Comparison of ENCODE assay signal across 1 cellular context in the genomic region with DNA sequence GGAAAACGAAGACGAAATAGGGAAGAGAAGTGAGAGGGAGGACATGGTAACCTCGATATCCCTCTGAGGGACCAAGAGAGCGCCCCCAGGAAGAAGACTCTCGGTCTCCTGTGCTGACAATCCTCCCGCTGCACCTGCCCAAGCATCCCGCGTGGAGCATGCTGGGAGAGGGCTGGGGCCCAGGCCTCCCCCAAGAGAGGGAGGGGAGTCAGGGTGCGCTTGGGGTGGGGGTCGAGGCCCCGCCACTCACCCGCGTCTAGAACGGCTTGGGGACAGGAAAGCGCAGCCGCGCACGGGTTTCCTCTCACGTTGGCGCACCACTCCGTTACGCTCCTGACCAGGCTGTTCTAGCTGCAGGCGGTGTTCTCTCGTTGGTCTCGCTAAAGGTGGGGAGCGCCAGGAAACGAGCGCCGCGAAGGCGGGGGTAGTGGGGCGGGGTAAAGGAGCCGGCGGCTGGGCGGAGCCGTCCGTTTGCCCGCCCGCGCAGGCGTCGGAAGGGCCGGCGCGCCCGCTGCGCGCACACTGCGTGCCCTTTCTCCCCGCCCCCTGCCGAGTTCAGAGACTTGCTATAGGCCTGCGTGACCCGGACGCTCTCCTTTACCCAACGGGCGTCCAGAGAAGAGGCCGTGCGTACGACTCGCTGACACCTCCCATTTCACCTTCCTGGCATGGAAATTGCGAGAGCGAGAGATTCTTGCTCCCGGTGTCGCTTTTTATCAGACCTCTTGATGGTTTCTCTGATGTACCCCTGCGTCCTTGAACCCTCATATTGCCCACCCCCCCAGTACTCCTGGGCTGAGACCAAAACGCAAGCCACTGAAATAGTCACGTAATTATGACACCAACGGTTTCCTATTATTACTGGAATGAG.
TF ChIP-seq lines count a peak whose summit lies in the region.

C1GALT1C1 (minus strand) TSS at position 388 of the 871 bp plus-strand sequence. CDS start 2,888 bp downstream, outside the sequence.

TF ChIP-seq in K562, 482 proteins besides CTCF, POLR2A, EP300 and RAD21 (continued from another document and continues in another):
- TF ChIP-seq AFF4 (CRISPR knock-in tag; IDR thresholded peaks at IDR 0.05) (no peak), MAFF (IDR thresholded peaks at IDR 0.05; ENCODE audit: low read length) (no peak), HBP1 (CRISPR knock-in tag; IDR thresholded peaks at IDR 0.05) (no peak), ZNF212 (CRISPR knock-in tag; IDR thresholded peaks at IDR 0.05) (no peak), MITF (IDR thresholded peaks at IDR 0.05) (no peak), STAG1 (CRISPR knock-in tag; IDR thresholded peaks at IDR 0.05; ENCODE audit: borderline replicate concordance) (no peak), RBM14 (IDR thresholded peaks at IDR 0.05; ENCODE audit: borderline replicate concordance, insufficient read depth, low read depth, low read length) (no peak), TCF3 (CRISPR knock-in tag; IDR thresholded peaks at IDR 0.05) (no peak), PRDM10 (IDR thresholded peaks at IDR 0.05; ENCODE audit: partially characterized antibody) (peak; percentile 70), MXI1 (IDR thresholded peaks at IDR 0.05; ENCODE audit: low read depth, low read length) (no peak), CAMTA2 (CRISPR knock-in tag; conservative IDR thresholded peaks at IDR 0.05) (no peak), TFAM (CRISPR knock-in tag; conservative IDR thresholded peaks at IDR 0.05) (no peak), ZFP91 (CRISPR knock-in tag; IDR thresholded peaks at IDR 0.05) (no peak), BRD4 (IDR thresholded peaks at IDR 0.05) (no peak), MEIS2 (IDR thresholded peaks at IDR 0.05; ENCODE audit: partially characterized antibody) (peak; percentile 78), IFI16 (CRISPR knock-in tag; IDR thresholded peaks at IDR 0.05) (no peak), ZBED1 (IDR thresholded peaks at IDR 0.05) (no peak), ZNF77 (CRISPR knock-in tag; IDR thresholded peaks at IDR 0.05) (no peak), SIRT6 (IDR thresholded peaks at IDR 0.05; ENCODE audit: low read depth, low read length) (no peak), PREB (CRISPR knock-in tag; IDR thresholded peaks at IDR 0.05) (no peak), TBP (optimal IDR thresholded peaks at IDR 0.05; ENCODE audit: low read depth, low read length) (peak; percentile 86), CBX1 (IDR thresholded peaks at IDR 0.05; ENCODE audit: low read depth) (no peak), ZBTB2 (IDR thresholded peaks at IDR 0.05) (peak; percentile 77), ZBTB1 (CRISPR knock-in tag; IDR thresholded peaks at IDR 0.05; ENCODE audit: borderline replicate concordance, low read depth) (no peak), NEUROD1 (IDR thresholded peaks at IDR 0.05; ENCODE audit: borderline replicate concordance, low read depth, low read length, partially characterized antibody) (no peak)
- TF ChIP-seq, protein P1, sequence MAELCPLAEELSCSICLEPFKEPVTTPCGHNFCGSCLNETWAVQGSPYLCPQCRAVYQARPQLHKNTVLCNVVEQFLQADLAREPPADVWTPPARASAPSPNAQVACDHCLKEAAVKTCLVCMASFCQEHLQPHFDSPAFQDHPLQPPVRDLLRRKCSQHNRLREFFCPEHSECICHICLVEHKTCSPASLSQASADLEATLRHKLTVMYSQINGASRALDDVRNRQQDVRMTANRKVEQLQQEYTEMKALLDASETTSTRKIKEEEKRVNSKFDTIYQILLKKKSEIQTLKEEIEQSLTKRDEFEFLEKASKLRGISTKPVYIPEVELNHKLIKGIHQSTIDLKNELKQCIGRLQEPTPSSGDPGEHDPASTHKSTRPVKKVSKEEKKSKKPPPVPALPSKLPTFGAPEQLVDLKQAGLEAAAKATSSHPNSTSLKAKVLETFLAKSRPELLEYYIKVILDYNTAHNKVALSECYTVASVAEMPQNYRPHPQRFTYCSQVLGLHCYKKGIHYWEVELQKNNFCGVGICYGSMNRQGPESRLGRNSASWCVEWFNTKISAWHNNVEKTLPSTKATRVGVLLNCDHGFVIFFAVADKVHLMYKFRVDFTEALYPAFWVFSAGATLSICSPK (IDR thresholded peaks at IDR 0.05; ENCODE audit: borderline replicate concordance) = no peak
- TF ChIP-seq, protein P2, sequence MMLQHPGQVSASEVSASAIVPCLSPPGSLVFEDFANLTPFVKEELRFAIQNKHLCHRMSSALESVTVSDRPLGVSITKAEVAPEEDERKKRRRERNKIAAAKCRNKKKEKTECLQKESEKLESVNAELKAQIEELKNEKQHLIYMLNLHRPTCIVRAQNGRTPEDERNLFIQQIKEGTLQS (IDR thresholded peaks at IDR 0.05) = no peak
- TF ChIP-seq, protein P2 (CRISPR knock-in tag; conservative IDR thresholded peaks at IDR 0.05) = no peak
- TF ChIP-seq, protein P3, sequence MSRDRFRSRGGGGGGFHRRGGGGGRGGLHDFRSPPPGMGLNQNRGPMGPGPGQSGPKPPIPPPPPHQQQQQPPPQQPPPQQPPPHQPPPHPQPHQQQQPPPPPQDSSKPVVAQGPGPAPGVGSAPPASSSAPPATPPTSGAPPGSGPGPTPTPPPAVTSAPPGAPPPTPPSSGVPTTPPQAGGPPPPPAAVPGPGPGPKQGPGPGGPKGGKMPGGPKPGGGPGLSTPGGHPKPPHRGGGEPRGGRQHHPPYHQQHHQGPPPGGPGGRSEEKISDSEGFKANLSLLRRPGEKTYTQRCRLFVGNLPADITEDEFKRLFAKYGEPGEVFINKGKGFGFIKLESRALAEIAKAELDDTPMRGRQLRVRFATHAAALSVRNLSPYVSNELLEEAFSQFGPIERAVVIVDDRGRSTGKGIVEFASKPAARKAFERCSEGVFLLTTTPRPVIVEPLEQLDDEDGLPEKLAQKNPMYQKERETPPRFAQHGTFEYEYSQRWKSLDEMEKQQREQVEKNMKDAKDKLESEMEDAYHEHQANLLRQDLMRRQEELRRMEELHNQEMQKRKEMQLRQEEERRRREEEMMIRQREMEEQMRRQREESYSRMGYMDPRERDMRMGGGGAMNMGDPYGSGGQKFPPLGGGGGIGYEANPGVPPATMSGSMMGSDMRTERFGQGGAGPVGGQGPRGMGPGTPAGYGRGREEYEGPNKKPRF (IDR thresholded peaks at IDR 0.05; ENCODE audit: low read depth, low read length) = no peak
